ENCODE assay signal across 15 cellular contexts in genomic region chr7:122884186-122884585, GRCh38. TPM values are rescaled to one million over a fixed set of nuclear protein-coding genes. Genes with fewer than 3 reads are reported as not detected.
DNase-seq lines count a peak whose midpoint lies in the region; ATAC-seq and TF ChIP-seq lines count a peak whose summit lies in the region.
"Had no signal": no experiment of that assay in that cellular context is flagged by ENCODE, and none has a peak within 500 bp of the region (broad histone marks: within the 10 kb centered on the region; RNA-seq: fewer than 3 reads in every experiment).

No MANE protein-coding gene starts in this region.

- TF ChIP-seq CTCF in thyroid gland (IDR thresholded peaks at IDR 0.05) (no peak), ovary (IDR thresholded peaks at IDR 0.05) (no peak)

- intact Hi-C loops in thyroid gland (cut with DNase I) (no loop called here), ovary (cut with DNase I) (no loop called here)

- DNase-seq in NCI-H2171 treated with DMSO at 0.1 percent for 48 hours (lab: John Stamatoyannopoulos, UW) = peak; percentile 34
- DNase-seq in NCI-H2171 (lab: John Stamatoyannopoulos, UW) = no peak
- DNase-seq in NCI-H748 (lab: John Stamatoyannopoulos, UW; ENCODE audit: unreplicated experiment) = peak; percentile 99
- peak; percentile 31 to 40 for DNase-seq in thyroid gland
- no peak for DNase-seq in NCI-H2227 (lab: John Stamatoyannopoulos, UW; ENCODE audit: unreplicated experiment)
- DNase-seq in ovary = no peak
- DNase-seq: activated CD4-positive, alpha-beta memory T cell treated with anti-CD3 and anti-CD28 coated beads for 36 hours; activated naive CD4-positive, alpha-beta T cell treated with anti-CD3 and anti-CD28 coated beads, Interleukin-2, amount 10 ng/mL, durations not matched to agents 7 days and 5 days; cortex of kidney; NCI-H1694 treated with DMSO at 0.1 percent for 48 hours; stimulated activated CD4-positive, alpha-beta T cell treated with anti-CD3 and anti-CD28 coated beads, Interleukin-1b, Interleukin-23, amount 100 ng/mL, for 48 hours; stimulated activated naive CD8-positive, alpha-beta T cell treated with anti-CD3 and anti-CD28 coated beads, Interleukin-15, Interleukin-2, amounts not matched to agents 100 U/mL and 50 U/mL, for 24 hours had no signal

- H3K27ac ChIP-seq in thyroid gland (peak overlapping the region in 2 of 3 donors; percentile 24 to 42), ovary (no peak overlapping the region)

- no peak for TF ChIP-seq POLR2A in thyroid gland (IDR thresholded peaks at IDR 0.05)
- TF ChIP-seq POLR2A in ovary (IDR thresholded peaks at IDR 0.05) = no peak

- 35 to 40% methylated on average over 4 of the region's 4 CpGs for WGBS in thyroid gland, 2 donors
- 84 to 89% (median 85%) methylated on average over 4 of the region's 4 CpGs for WGBS in ovary, 3 donors

- H3K4me3 ChIP-seq in thyroid gland (replicated peaks in 1 of 3) (no peak overlapping the region), ovary (no peak overlapping the region)
- H3K4me3 ChIP-seq: lung had no signal

- no peak for TF ChIP-seq EP300 in ovary (IDR thresholded peaks at IDR 0.05)

- peak; percentile 49 for ATAC-seq in esophagus mucosa
- no peak for ATAC-seq in HG02840 (IDR thresholded peaks at IDR 0.05; ENCODE audit: low FRiP score, unreplicated experiment)
- ATAC-seq: stimulated activated naive CD8-positive, alpha-beta T cell treated with anti-CD3 and anti-CD28 coated beads, Interleukin-15, Interleukin-2, amounts not matched to agents 100 U/mL and 50 U/mL, for 24 hours had no signal

- no peaks in the 10 kb centered on the region for H3K9me3 ChIP-seq in thyroid gland
- H3K9me3 ChIP-seq in ovary = no peaks in the 10 kb centered on the region

- H3K36me3 ChIP-seq in thyroid gland = no peaks in the 10 kb centered on the region
- no peaks in the 10 kb centered on the region for H3K36me3 ChIP-seq in ovary

- H3K4me1 ChIP-seq in thyroid gland = peaks cover 25 to 43% of the 10 kb centered on the region in 2 donors
- H3K4me1 ChIP-seq in ovary (ENCODE audit: insufficient read depth) = peaks cover 1% of the 10 kb centered on the region

- H3K27me3 ChIP-seq in thyroid gland = no peaks in the 10 kb centered on the region
- H3K27me3 ChIP-seq in ovary = no peaks in the 10 kb centered on the region

RNA-seq across cellular contexts. Expression of gene CADPS2, which starts 2.1 kb away (rescaled TPM):
- total RNA-seq in esophagus mucosa (2.4 TPM), thyroid gland (10 to 100 TPM; 27.7 to 46.2 (median 32.6) TPM), ovary (10 to 100 TPM; 11.3 to 26.3 (median 16.6) TPM)
- 10 to 100 TPM; 10.1 to 26.7 TPM for polyA plus RNA-seq in ovary
- total RNA-seq: activated CD4-positive, alpha-beta memory T cell treated with anti-CD3 and anti-CD28 coated beads for 36 hours had no signal

Comparison
In these comparisons a context has a peak if more than half of its experiments do, and no peak if none do; other contexts are left out.
1. DNase-seq: peak in NCI-H2171 treated with DMSO at 0.1 percent for 48 hours (single experiment), NCI-H748 (single experiment) and thyroid gland (2 of 2); none in NCI-H2171 (single experiment), NCI-H2227 (single experiment) and ovary (0 of 5).
2. H3K27ac ChIP-seq: peak in thyroid gland (2 of 3); none in ovary (0 of 2).